Comparison of ENCODE assay signal across 8 cellular contexts in the genomic region with DNA sequence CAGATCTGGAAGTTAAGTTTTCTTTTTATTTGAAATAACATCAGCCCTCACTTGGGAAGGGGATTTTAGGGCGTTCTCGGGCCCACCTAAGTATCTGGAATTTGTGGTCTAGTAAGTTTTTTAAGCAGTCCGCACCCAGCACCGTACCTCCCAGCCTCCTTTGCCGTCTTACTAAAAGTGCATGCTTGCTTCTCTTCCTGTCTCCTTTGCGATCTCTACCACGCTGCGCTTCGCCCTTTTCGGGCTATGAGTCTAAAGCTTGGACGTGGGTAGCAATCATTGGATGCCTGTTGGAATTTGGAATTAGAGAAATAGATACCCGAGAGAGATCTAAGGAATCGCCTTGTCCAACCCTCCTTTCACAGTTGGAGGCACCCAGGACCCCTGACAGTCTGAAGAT. TPM values are rescaled to one million over a fixed set of nuclear protein-coding genes. Genes with fewer than 3 reads are reported as not detected.
DNase-seq lines count a peak whose midpoint lies in the region; ATAC-seq, FAIRE-seq and TF ChIP-seq lines count a peak whose summit lies in the region.

No MANE protein-coding gene starts in this region.

- H3K36me3 ChIP-seq in HUES48 (ENCODE audit: control insufficient read depth, insufficient read depth, low read length) (no peaks in the 10 kb centered on the region), kidney (ENCODE audit: control insufficient read depth in 1 of 2, insufficient read depth in 2 of 2, low read length in 2 of 2) (no peaks in the 10 kb centered on the region), stomach (no peaks in the 10 kb centered on the region)

- H3K4me1 ChIP-seq in HUES48 (ENCODE audit: control insufficient read depth, insufficient read depth, low read length) (peaks cover 11% of the 10 kb centered on the region), kidney (ENCODE audit: control insufficient read depth in 1 of 2, insufficient read depth in 1 of 2, low read depth in 1 of 2, low read length in 2 of 2) (peaks cover 0 to 3% of the 10 kb centered on the region in 2 donors), stomach (peaks cover 0 to 22% (median 15%) of the 10 kb centered on the region in 4 donors)

- in situ Hi-C loops in astrocyte of the spinal cord (cut with HindIII; ENCODE audit: low sequenced_read_pairs): no loop called here

- DNase-seq in astrocyte of the spinal cord (ENCODE audit: low read depth, low spot score): no peak
- DNase-seq in kidney: no peak
- no peak for DNase-seq in stomach
- no peak for DNase-seq in omental fat pad (ENCODE audit: low spot score)
- DNase-seq in NCI-H524 treated with DMSO at 0.1 percent for 48 hours (lab: John Stamatoyannopoulos, UW): no peak

- WGBS in stomach, 5 donors: 20 to 49% (median 33%) methylated on average over 13 of the region's 13 CpGs

- ATAC-seq in HG03442 (IDR thresholded peaks at IDR 0.05; ENCODE audit: unreplicated experiment): no peak
- no peak for ATAC-seq in omental fat pad (ENCODE audit: low FRiP score)
- ATAC-seq in HG02884 (IDR thresholded peaks at IDR 0.05; ENCODE audit: unreplicated experiment): no peak

- H3K4me3 ChIP-seq in HUES48 (ENCODE audit: low read depth, low read length): peak overlapping the region; percentile 80
- H3K4me3 ChIP-seq in astrocyte of the spinal cord (ENCODE audit: low read depth, low read length): peak overlapping the region; percentile 52
- H3K4me3 ChIP-seq in kidney (ENCODE audit: low read length in 2 of 2): peak overlapping the region; percentile 38 to 54
- peak overlapping the region; percentile 60 to 73 (median 66) for H3K4me3 ChIP-seq in stomach

- no peak for FAIRE-seq in kidney (lab: Jason Lieb, UNC)

- H3K27ac ChIP-seq in HUES48 (ENCODE audit: low read depth, low read length) (no peak overlapping the region), kidney (ENCODE audit: low read depth in 2 of 2, low read length in 2 of 2) (no peak overlapping the region), stomach (peak overlapping the region; percentile 65 to 86 (median 77))

- TF ChIP-seq CTCF in astrocyte of the spinal cord (IDR thresholded peaks at IDR 0.05; ENCODE audit: low read depth, low read length) (no peak), kidney (IDR thresholded peaks at IDR 0.05; ENCODE audit: borderline replicate concordance, extremely low read depth, insufficient read depth) (no peak), stomach (IDR thresholded peaks at IDR 0.05) (no peak), omental fat pad (IDR thresholded peaks at IDR 0.05) (no peak)

- no peak overlapping the region for H3K9ac ChIP-seq in HUES48 (ENCODE audit: low read depth, low read length)
- peak overlapping the region in 1 of 2 donors; percentile 47 for H3K9ac ChIP-seq in kidney (ENCODE audit: low read length in 2 of 2)

- no peaks in the 10 kb centered on the region for H3K9me3 ChIP-seq in HUES48 (ENCODE audit: control insufficient read depth, insufficient read depth, low read length)
- H3K9me3 ChIP-seq in kidney (ENCODE audit: control insufficient read depth in 1 of 2, low read length in 2 of 2): no peaks in the 10 kb centered on the region
- no peaks in the 10 kb centered on the region for H3K9me3 ChIP-seq in stomach

- TF ChIP-seq EP300 in stomach (IDR thresholded peaks at IDR 0.05): no peak

- no peak for TF ChIP-seq POLR2A in stomach (IDR thresholded peaks at IDR 0.05)

- H3K27me3 ChIP-seq in HUES48 (ENCODE audit: control insufficient read depth, insufficient read depth, low read length) (peaks cover 28% of the 10 kb centered on the region), stomach (peaks cover 0 to 36% (median 6%) of the 10 kb centered on the region in 3 donors)

- intact Hi-C loops in kidney (cut with DNase I): loop anchor here (10.0 kb wide), 1 partner anchor 318 kb away; no protein-coding TSS in a partner anchor
- intact Hi-C loops in stomach (cut with DNase I; ENCODE audit: low total_unique reads): loop anchor here (10.0 kb wide), 1 partner anchor 318 kb away; no protein-coding TSS in a partner anchor

RNA-seq across cellular contexts. Expression of gene THSD4, which starts 1.1 kb away (rescaled TPM):
- 36.3 TPM for total RNA-seq in kidney
- polyA plus RNA-seq in kidney (ENCODE audit: insufficient read depth, low read depth, low replicate concordance): 9.4 TPM
- 10 to 100 TPM; 18.0 to 79.4 (median 23.5) TPM for total RNA-seq in stomach
- 10 to 100 TPM in 1 of 3 donors, 1 to 10 TPM in 2; 1.8 to 40.9 (median 5.8) TPM for polyA plus RNA-seq in stomach
- total RNA-seq in omental fat pad: 10 to 100 TPM in 3 of 4 donors, 1 to 10 TPM in 1; 2.7 to 49.2 (median 15.8) TPM

Comparison
In these comparisons a context has a peak if more than half of its experiments do, and no peak if none do; other contexts are left out.
1. H3K27ac ChIP-seq: peak in stomach (5 of 5); none in HUES48 (single experiment) and kidney (0 of 2).
2. Peak in every context shown above with its lines, with median percentiles within 50 percentile points of each other: H3K4me3 ChIP-seq.